Comparison of ENCODE assay signal across 9 cellular contexts in the genomic region with DNA sequence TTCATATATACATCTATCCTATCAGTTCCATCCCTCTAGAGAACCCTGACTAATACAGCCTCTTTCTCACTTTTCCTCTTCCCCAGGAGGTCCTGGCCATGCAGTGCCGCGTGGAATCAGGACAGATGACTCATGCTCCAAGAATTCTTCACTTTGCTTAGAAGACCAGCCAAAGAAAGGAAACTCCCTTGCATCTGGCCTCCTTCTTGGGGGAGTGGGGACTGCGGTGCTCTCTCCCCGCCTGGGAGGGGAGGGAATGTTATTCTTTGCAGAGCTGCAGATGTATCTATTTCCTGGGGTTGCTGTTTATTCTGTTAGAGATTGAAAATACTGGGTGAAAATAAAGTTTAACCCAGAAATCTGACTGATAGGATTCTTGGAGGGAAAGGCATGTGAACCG.
DNase-seq lines count a peak whose midpoint lies in the region; ATAC-seq and TF ChIP-seq lines count a peak whose summit lies in the region.
"Had no signal": no experiment of that assay in that cellular context is flagged by ENCODE, and none has a peak within 500 bp of the region (broad histone marks: within the 10 kb centered on the region; RNA-seq: fewer than 3 reads in every experiment).

No MANE protein-coding gene starts in this region.

- no peaks in the 10 kb centered on the region for H3K27me3 Mint-ChIP-seq in endothelial cell (ENCODE audit: unreplicated experiment)

- H3K9me3 Mint-ChIP-seq in endothelial cell (ENCODE audit: unreplicated experiment): no peaks in the 10 kb centered on the region

- H3K36me3 Mint-ChIP-seq in endothelial cell (ENCODE audit: low read depth, unreplicated experiment): no peaks in the 10 kb centered on the region

- no peak for TF ChIP-seq CTCF in endothelial cell (IDR thresholded peaks at IDR 0.05; ENCODE audit: unreplicated experiment)
- no peak for TF ChIP-seq CTCF in stomach (IDR thresholded peaks at IDR 0.05)

- H3K27me3 ChIP-seq in stomach: no peaks in the 10 kb centered on the region

- in situ Hi-C loops in ACHN (cut with HindIII; ENCODE audit: low pct_ligation_motif_present, low pct_unique_long_range_greater_than_20kb, low sequenced_read_pairs): no loop called here

- no peak for TF ChIP-seq EP300 in stomach (IDR thresholded peaks at IDR 0.05)

- peak overlapping the region; percentile 78 for H3K27ac Mint-ChIP-seq in endothelial cell (ENCODE audit: unreplicated experiment)

- H3K4me3 Mint-ChIP-seq in endothelial cell (ENCODE audit: unreplicated experiment): no peak overlapping the region

- DNase-seq in ACHN (peak; percentile 98), LoVo (ENCODE audit: low spot score) (peak; percentile 84), endothelial cell (ENCODE audit: low spot score) (peak; percentile 42), medulla oblongata (ENCODE audit: extremely low spot score) (peak; percentile 19), stomach (no peak)
- no peak for DNase-seq in activated effector memory CD4-positive, alpha-beta T cell treated with Interleukin-2 at 50 U/mL for 16 hours
- DNase-seq: NCI-H1417 had no signal

- no peaks in the 10 kb centered on the region for H3K9me3 ChIP-seq in stomach

- intact Hi-C loops in stomach (cut with DNase I; ENCODE audit: low total_unique reads): no loop called here

- H3K36me3 ChIP-seq in stomach: no peaks in the 10 kb centered on the region

- no peak overlapping the region for H3K4me3 ChIP-seq in stomach

- 31 to 43% (median 34%) methylated on average over 5 of the region's 5 CpGs for WGBS in stomach, 5 donors

- no peak for ATAC-seq in GM18511 (IDR thresholded peaks at IDR 0.05; ENCODE audit: unreplicated experiment)
- ATAC-seq in HG03159 (IDR thresholded peaks at IDR 0.05; ENCODE audit: unreplicated experiment): no peak

- H3K4me1 Mint-ChIP-seq in endothelial cell (ENCODE audit: unreplicated experiment): peaks cover 34% of the 10 kb centered on the region

- H3K4me1 ChIP-seq in stomach: peaks cover 0 to 21% (median 9%) of the 10 kb centered on the region in 4 donors

- no peak for TF ChIP-seq POLR2A in stomach (IDR thresholded peaks at IDR 0.05)

- no peak overlapping the region for H3K27ac ChIP-seq in stomach

Comparison
In these comparisons a context has a peak if more than half of its experiments do, and no peak if none do; other contexts are left out.
1. DNase-seq: peak in ACHN (single experiment), LoVo (single experiment), endothelial cell (single experiment) and medulla oblongata (single experiment); none in stomach (single experiment) and activated effector memory CD4-positive, alpha-beta T cell treated with Interleukin-2 at 50 U/mL for 16 hours (single experiment).